Comparison of ENCODE assay signal across 21 cellular contexts in genomic region chr19:5788422-5788821, GRCh38. TPM values are rescaled to one million over a fixed set of nuclear protein-coding genes. Genes with fewer than 3 reads are reported as not detected.
"Had no signal": no experiment of that assay in that cellular context is flagged by ENCODE, and none has a peak within 500 bp of the region (broad histone marks: within the 10 kb centered on the region; RNA-seq: fewer than 3 reads in every experiment).

No MANE protein-coding gene starts in this region.

- H3K36me3 Mint-ChIP-seq: natural killer cell had no signal

- H3K27ac Mint-ChIP-seq: activated naive CD8-positive, alpha-beta T cell treated with anti-CD3 and anti-CD28 coated beads, Interleukin-2, amount 10 ng/mL, durations not matched to agents 7 days and 5 days; activated T-helper 17 cell treated with anti-CD3 and anti-CD28 coated beads, Interleukin-2, amount 50 U/mL, for 72 hours; T-cell had no signal

- H3K27me3 Mint-ChIP-seq: activated naive CD8-positive, alpha-beta T cell treated with anti-CD3 and anti-CD28 coated beads, Interleukin-2, amount 10 ng/mL, durations not matched to agents 7 days and 5 days; activated T-helper 17 cell treated with anti-CD3 and anti-CD28 coated beads, Interleukin-2, amount 50 U/mL, for 72 hours had no signal

- ATAC-seq: activated T-helper 17 cell treated with anti-CD3 and anti-CD28 coated beads, Interleukin-2, amount 50 U/mL, for 72 hours; foreskin keratinocyte; natural killer cell; right lobe of liver; T-cell; upper lobe of right lung had no signal

- DNase-seq: activated CD4-positive, alpha-beta T cell treated with anti-CD3 and anti-CD28 coated beads, Interleukin-2, amount 50 U/mL, for 48 hours; activated naive CD8-positive, alpha-beta T cell treated with anti-CD3 and anti-CD28 coated beads, Interleukin-2, amount 10 ng/mL, durations not matched to agents 7 days and 5 days; anterior cingulate cortex; cerebellar nuclear complex; effector memory CD4-positive, alpha-beta T cell; foreskin keratinocyte; glutamatergic neuron; left ventricle myocardium inferior; mesenchymal stem cell; natural killer cell; right lobe of liver; stomach; T-cell; testis; upper lobe of right lung had no signal

- H3K27ac ChIP-seq: breast epithelium, foreskin keratinocyte, left ventricle myocardium inferior, right lobe of liver, SJSA1, stomach, testis, upper lobe of right lung, VCaP had no signal

- H3K9me3 Mint-ChIP-seq: activated naive CD8-positive, alpha-beta T cell treated with anti-CD3 and anti-CD28 coated beads, Interleukin-2, amount 10 ng/mL, durations not matched to agents 7 days and 5 days; activated T-helper 17 cell treated with anti-CD3 and anti-CD28 coated beads, Interleukin-2, amount 50 U/mL, for 72 hours; natural killer cell; T-cell had no signal

- H3K4me3 Mint-ChIP-seq: activated naive CD8-positive, alpha-beta T cell treated with anti-CD3 and anti-CD28 coated beads, Interleukin-2, amount 10 ng/mL, durations not matched to agents 7 days and 5 days; activated T-helper 17 cell treated with anti-CD3 and anti-CD28 coated beads, Interleukin-2, amount 50 U/mL, for 72 hours; natural killer cell; T-cell had no signal

- H3K9me3 ChIP-seq: breast epithelium, left ventricle myocardium inferior, right lobe of liver, SJSA1, stomach, testis, upper lobe of right lung had no signal

- H3K27me3 ChIP-seq: breast epithelium, foreskin keratinocyte, right lobe of liver, SJSA1, stomach, testis, upper lobe of right lung had no signal

RNA-seq across cellular contexts. Expression of gene FUT6, which starts 51.1 kb away (rescaled TPM):
- total RNA-seq: activated T-helper 17 cell treated with anti-CD3 and anti-CD28 coated beads, Interleukin-2, amount 50 U/mL, for 72 hours; foreskin keratinocyte; left ventricle myocardium inferior; osteocyte; pulmonary artery endothelial cell; SJSA1 had no signal
